ENCODE assay signal across 17 cellular contexts in genomic region chr2:217125004-217125403, GRCh38.
DNase-seq lines count a peak whose midpoint lies in the region; ATAC-seq and TF ChIP-seq lines count a peak whose summit lies in the region.
"Had no signal": no experiment of that assay in that cellular context is flagged by ENCODE, and none has a peak within 500 bp of the region (broad histone marks: within the 10 kb centered on the region; RNA-seq: fewer than 3 reads in every experiment).

No MANE protein-coding gene starts in this region.

- DNase-seq in heart left ventricle = peak in 3 of 5 donors; percentile 14 to 34 (median 26)
- DNase-seq in Right ventricle myocardium inferior (ENCODE audit: missing footprints) = no peak
- DNase-seq in IMR-90 = no peak
- peak; percentile 65 for DNase-seq in myocyte (ENCODE audit: low read depth)
- DNase-seq in T-helper 1 cell = no peak
- DNase-seq in activated CD8-positive, alpha-beta T cell treated with anti-CD3 and anti-CD28 coated beads for 36 hours = no peak
- DNase-seq: ACHN; C1 segment of cervical spinal cord; Calu3; CD4-positive, alpha-beta T cell; DMS79; HCEC 1CT; HFFc6 had no signal

- H3K36me3 Mint-ChIP-seq in activated CD8-positive, alpha-beta T cell treated with anti-CD3 and anti-CD28 coated beads for 36 hours (ENCODE audit: low read depth) = no peaks in the 10 kb centered on the region

- no peak for TF ChIP-seq RAD21 in IMR-90 (IDR thresholded peaks at IDR 0.05; ENCODE audit: low read length)

- H3K4me1 ChIP-seq in heart left ventricle (peaks cover 0 to 8% (median 0%) of the 10 kb centered on the region in 12 donors), IMR-90 (ENCODE audit: control insufficient read depth, insufficient read depth, low read length) (peaks cover 7% of the 10 kb centered on the region; the same call in 1 of the 2 replicates), skeletal muscle tissue (ENCODE audit: control insufficient read depth in 3 of 3, insufficient read depth in 3 of 3, low read length in 3 of 3) (peaks cover 0 to 11% (median 5%) of the 10 kb centered on the region in 3 donors)

- H2BK120ac ChIP-seq in IMR-90 (ENCODE audit: low read depth, low read length) = no peak overlapping the region

- no peaks in the 10 kb centered on the region for H3K79me1 ChIP-seq in IMR-90 (ENCODE audit: low read depth in 1 of 2, low read length in 2 of 2)

- in situ Hi-C loops in IMR-90 (cut with MboI; ENCODE audit: low sequenced_read_pairs) = no loop called here

- no peak overlapping the region for H3K4me3 Mint-ChIP-seq in activated CD8-positive, alpha-beta T cell treated with anti-CD3 and anti-CD28 coated beads for 36 hours
- H3K4me3 Mint-ChIP-seq: B cell; CD4-positive, alpha-beta T cell; HFFc6 had no signal

- no peak overlapping the region for H4K91ac ChIP-seq in IMR-90 (ENCODE audit: insufficient read depth, low read depth, low read length)

- POLR2A ChIA-PET in IMR-90 (lab: Charles Lee; ENCODE audit: unreplicated experiment) = no interaction called here
- POLR2A ChIA-PET in activated CD8-positive, alpha-beta T cell treated with anti-CD3 and anti-CD28 coated beads for 36 hours (lab: Charles Lee) = no interaction called here

- no peaks in the 10 kb centered on the region for H3K4me1 Mint-ChIP-seq in activated CD8-positive, alpha-beta T cell treated with anti-CD3 and anti-CD28 coated beads for 36 hours (ENCODE audit: low read depth)
- H3K4me1 Mint-ChIP-seq: B cell had no signal

- H3K9me3 Mint-ChIP-seq in activated CD8-positive, alpha-beta T cell treated with anti-CD3 and anti-CD28 coated beads for 36 hours = no peaks in the 10 kb centered on the region
- H3K9me3 Mint-ChIP-seq: CD4-positive, alpha-beta T cell; HFFc6 had no signal

- H2AK9ac ChIP-seq in IMR-90 (replicated peaks; ENCODE audit: low read depth, low read length, poor library complexity) = no peak overlapping the region

- no peak overlapping the region for H3K23ac ChIP-seq in IMR-90 (ENCODE audit: low read depth, low read length)

- CTCF ChIA-PET in IMR-90 (lab: Yijun Ruan, JAX) = no interaction called here
- CTCF ChIA-PET in activated CD8-positive, alpha-beta T cell treated with anti-CD3 and anti-CD28 coated beads for 36 hours (lab: Charles Lee) = no interaction called here

- no peak overlapping the region; the same call in 1 of the 2 replicates for H3K18ac ChIP-seq in IMR-90 (ENCODE audit: low read depth, low read length)

- dilution Hi-C loops in IMR-90 (cut with HindIII; ENCODE audit: low sequenced_read_pairs, unreplicated experiment) = no loop called here

- no peaks in the 10 kb centered on the region for H3K36me3 ChIP-seq in heart left ventricle
- H3K36me3 ChIP-seq in IMR-90 (ENCODE audit: control insufficient read depth, insufficient read depth, low read length) = no peaks in the 10 kb centered on the region
- no peaks in the 10 kb centered on the region for H3K36me3 ChIP-seq in skeletal muscle tissue (ENCODE audit: control insufficient read depth in 3 of 3, insufficient read depth in 3 of 3, low read length in 3 of 3)

- 0 out of 3 replicates have a peak overlapping the region, but pooled peaks have one; percentile 0 for H2BK15ac ChIP-seq in IMR-90 (ENCODE audit: low read depth, low read length)

- H2AFZ ChIP-seq in IMR-90 (replicated peaks; ENCODE audit: low read length, poor library complexity) = no peak overlapping the region

- no peak overlapping the region for H2BK5ac ChIP-seq in IMR-90 (ENCODE audit: low read depth, low read length, poor library complexity, severe bottlenecking)

- H4K20me1 ChIP-seq in IMR-90 (ENCODE audit: insufficient read depth, low read length) = no peaks in the 10 kb centered on the region

- H3K4me3 ChIP-seq in heart left ventricle = no peak overlapping the region
- H3K4me3 ChIP-seq in IMR-90 (ENCODE audit: insufficient read depth, low read depth, low read length) = no peak overlapping the region
- H3K4me3 ChIP-seq in skeletal muscle tissue (ENCODE audit: low read length in 3 of 3) = no peak overlapping the region

- no peak overlapping the region for H3K4ac ChIP-seq in IMR-90 (ENCODE audit: low read depth, low read length)

- H2AK5ac ChIP-seq in IMR-90 (ENCODE audit: low read depth, low read length) = no peak overlapping the region

- no peak overlapping the region for H4K8ac ChIP-seq in IMR-90 (ENCODE audit: low read depth in 2 of 2, low read length in 2 of 2)

- H4K5ac ChIP-seq in IMR-90 (ENCODE audit: low read depth, low read length) = no peak overlapping the region

- H3K27ac ChIP-seq in heart left ventricle = no peak overlapping the region
- H3K27ac ChIP-seq in IMR-90 (ENCODE audit: insufficient read depth, low read length) = no peak overlapping the region
- H3K27ac ChIP-seq in skeletal muscle tissue (ENCODE audit: low read depth, low read length) = peak overlapping the region; percentile 6

- TF ChIP-seq POLR2A in heart left ventricle (IDR thresholded peaks at IDR 0.05) = no peak
- TF ChIP-seq POLR2A in IMR-90 (IDR thresholded peaks at IDR 0.05; ENCODE audit: low read depth, low read length) = no peak

- TF ChIP-seq CTCF in heart left ventricle (IDR thresholded peaks at IDR 0.05) = no peak
- TF ChIP-seq CTCF in IMR-90 (conservative IDR thresholded peaks at IDR 0.05; ENCODE audit: low read depth, low read length) = no peak
- no peak for TF ChIP-seq CTCF in activated CD8-positive, alpha-beta T cell treated with anti-CD3 and anti-CD28 coated beads for 36 hours (IDR thresholded peaks at IDR 0.05)

- no peaks in the 10 kb centered on the region; the same call in 1 of the 2 replicates for H3K9me1 ChIP-seq in IMR-90 (ENCODE audit: insufficient read depth, low read length)

- BruUV-seq in IMR-90 (replicated peaks; lab: Mats Ljungman, UMichigan) = no TSS peak

- WGBS in heart left ventricle, 4 donors = 73 to 84% (median 80%) methylated on average over 3 of the region's 3 CpGs
- WGBS in IMR-90 (ENCODE audit: extremely low coverage in 2 of 2, insufficient read length in 1 of 2), 2 experiments = 86% methylated on average over 1 of the region's 3 CpGs; no CpG with 5 or more reads in 1 of the 2 experiments

- intact Hi-C loops in heart left ventricle (cut with DNase I) = no loop called here
- intact Hi-C loops in Right ventricle myocardium inferior (cut with DNase I) = no loop called here
- intact Hi-C loops in IMR-90 (cut with micrococcal nuclease) = no loop called here
- intact Hi-C loops in activated CD8-positive, alpha-beta T cell treated with anti-CD3 and anti-CD28 coated beads for 36 hours (cut with micrococcal nuclease) = no loop called here

- H3K9me3 ChIP-seq in heart left ventricle (no peaks in the 10 kb centered on the region), IMR-90 (ENCODE audit: control insufficient read depth, insufficient read depth, low read length) (no peaks in the 10 kb centered on the region), skeletal muscle tissue (ENCODE audit: control insufficient read depth in 3 of 3, low read length in 3 of 3) (no peaks in the 10 kb centered on the region)

- ATAC-seq in heart left ventricle (peak in 3 of 4 donors; percentile 73 to 86 (median 86)), Right ventricle myocardium inferior (no peak), IMR-90 (ENCODE audit: low read depth) (no peak), GM21825 (IDR thresholded peaks at IDR 0.05; ENCODE audit: unreplicated experiment) (no peak)
- no peak for ATAC-seq in activated CD8-positive, alpha-beta T cell treated with anti-CD3 and anti-CD28 coated beads for 36 hours
- ATAC-seq: HepG2 had no signal

- no peak overlapping the region for H3K4me2 ChIP-seq in IMR-90 (ENCODE audit: low read depth, low read length)

- no peak overlapping the region for H2BK20ac ChIP-seq in IMR-90 (ENCODE audit: low read depth, low read length)

- H3K27me3 ChIP-seq in heart left ventricle (peaks cover 0 to 4% (median 0%) of the 10 kb centered on the region in 9 donors), IMR-90 (ENCODE audit: control insufficient read depth, insufficient read depth, low read length) (no peaks in the 10 kb centered on the region; the same call in 1 of the 2 replicates), skeletal muscle tissue (ENCODE audit: control insufficient read depth in 3 of 3, insufficient read depth in 3 of 3, low read length in 3 of 3) (no peaks in the 10 kb centered on the region)

- no peak overlapping the region for H3K14ac ChIP-seq in IMR-90 (replicated peaks; ENCODE audit: low read depth, low read length)

- no peaks in the 10 kb centered on the region for H3K27me3 Mint-ChIP-seq in activated CD8-positive, alpha-beta T cell treated with anti-CD3 and anti-CD28 coated beads for 36 hours
- H3K27me3 Mint-ChIP-seq: CD4-positive, alpha-beta T cell had no signal

- H3K27ac Mint-ChIP-seq in activated CD8-positive, alpha-beta T cell treated with anti-CD3 and anti-CD28 coated beads for 36 hours = no peak overlapping the region
- H3K27ac Mint-ChIP-seq: B cell; CD4-positive, alpha-beta T cell; HFFc6 had no signal

- H3K56ac ChIP-seq in IMR-90 (ENCODE audit: extremely low read depth, insufficient read depth, low read length) = no peak overlapping the region

- H3K9ac ChIP-seq in IMR-90 (ENCODE audit: low read depth, low read length) (no peak overlapping the region), skeletal muscle tissue (ENCODE audit: low read depth in 1 of 3, low read length in 3 of 3) (no peak overlapping the region)

TF ChIP-seq in IMR-90, 13 proteins besides CTCF, POLR2A, EP300 and RAD21 (continues in another document):
- TF ChIP-seq MAFK (IDR thresholded peaks at IDR 0.05; ENCODE audit: low read depth, low read length) (no peak), BHLHE40 (IDR thresholded peaks at IDR 0.05; ENCODE audit: low read depth, low read length) (no peak), SMC3 (IDR thresholded peaks at IDR 0.05; ENCODE audit: low read depth, low read length) (no peak), CHD1 (IDR thresholded peaks at IDR 0.05; ENCODE audit: low read depth, low read length) (no peak), MXI1 (IDR thresholded peaks at IDR 0.05; ENCODE audit: borderline replicate concordance, low read depth, low read length) (no peak), RFX5 (IDR thresholded peaks at IDR 0.05; ENCODE audit: low read depth, low read length) (no peak), FOS (IDR thresholded peaks at IDR 0.05; ENCODE audit: low read depth, low read length) (no peak), NFE2L2 (IDR thresholded peaks at IDR 0.05; ENCODE audit: low read depth, low read length) (no peak)
- TF ChIP-seq, protein P1, sequence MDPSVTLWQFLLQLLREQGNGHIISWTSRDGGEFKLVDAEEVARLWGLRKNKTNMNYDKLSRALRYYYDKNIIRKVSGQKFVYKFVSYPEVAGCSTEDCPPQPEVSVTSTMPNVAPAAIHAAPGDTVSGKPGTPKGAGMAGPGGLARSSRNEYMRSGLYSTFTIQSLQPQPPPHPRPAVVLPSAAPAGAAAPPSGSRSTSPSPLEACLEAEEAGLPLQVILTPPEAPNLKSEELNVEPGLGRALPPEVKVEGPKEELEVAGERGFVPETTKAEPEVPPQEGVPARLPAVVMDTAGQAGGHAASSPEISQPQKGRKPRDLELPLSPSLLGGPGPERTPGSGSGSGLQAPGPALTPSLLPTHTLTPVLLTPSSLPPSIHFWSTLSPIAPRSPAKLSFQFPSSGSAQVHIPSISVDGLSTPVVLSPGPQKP (IDR thresholded peaks at IDR 0.05; ENCODE audit: borderline replicate concordance, low read depth, low read length) = no peak

Comparison
In these comparisons a context has a peak if more than half of its experiments do, and no peak if none do; other contexts are left out.
1. ATAC-seq: peak in heart left ventricle (3 of 4); none in Right ventricle myocardium inferior (single experiment), IMR-90 (single experiment), activated CD8-positive, alpha-beta T cell treated with anti-CD3 and anti-CD28 coated beads for 36 hours (single experiment) and GM21825 (single experiment).
2. DNase-seq: peak in heart left ventricle (3 of 5) and myocyte (single experiment); none in Right ventricle myocardium inferior (single experiment), IMR-90 (single experiment), T-helper 1 cell (0 of 5) and activated CD8-positive, alpha-beta T cell treated with anti-CD3 and anti-CD28 coated beads for 36 hours (single experiment).